Comparison of ENCODE assay signal across 8 cellular contexts in genomic region chr6:63573140-63573898, GRCh38. TPM values are rescaled to one million over a fixed set of nuclear protein-coding genes. Genes with fewer than 3 reads are reported as not detected.
DNase-seq lines count a peak whose midpoint lies in the region; ATAC-seq and TF ChIP-seq lines count a peak whose summit lies in the region.

No MANE protein-coding gene starts in this region.

- peak overlapping the region; percentile 52 to 95 (median 92) for H3K9ac ChIP-seq in subcutaneous abdominal adipose tissue (ENCODE audit: low read length in 5 of 5)

- H3K36me3 ChIP-seq in subcutaneous abdominal adipose tissue (ENCODE audit: control insufficient read depth in 5 of 5, insufficient read depth in 5 of 5, low read length in 5 of 5) = peaks cover 7 to 16% (median 12%) of the 10 kb centered on the region in 5 donors

- H3K4me3 ChIP-seq in foreskin fibroblast (ENCODE audit: low read depth in 1 of 2, low read length in 2 of 2) = peak overlapping the region; percentile 80 to 90
- peak overlapping the region; percentile 84 to 93 (median 86) for H3K4me3 ChIP-seq in subcutaneous abdominal adipose tissue (ENCODE audit: low read depth in 1 of 5, low read length in 5 of 5)

- no peaks in the 10 kb centered on the region for H3K27me3 ChIP-seq in subcutaneous abdominal adipose tissue (ENCODE audit: control insufficient read depth in 5 of 5, insufficient read depth in 4 of 5, low read length in 5 of 5)

- peaks cover 10% of the 10 kb centered on the region for H3K36me3 Mint-ChIP-seq in IgD-negative memory B cell
- peaks cover 11% of the 10 kb centered on the region for H3K36me3 Mint-ChIP-seq in neural crest cell (ENCODE audit: low read depth)

- no peak for TF ChIP-seq CTCF in foreskin fibroblast (IDR thresholded peaks at IDR 0.05; ENCODE audit: low read depth, low read length)
- TF ChIP-seq CTCF in neural crest cell (conservative IDR thresholded peaks at IDR 0.05) = no peak

- DNase-seq in DMS79 (lab: John Stamatoyannopoulos, UW) (peak; percentile 94), RPMI7951 (ENCODE audit: low read depth) (peak; percentile 62), foreskin fibroblast (peak; percentile 42 to 76), neural crest cell (ENCODE audit: low read depth, low spot score) (peak; percentile 46)
- DNase-seq in activated effector memory CD4-positive, alpha-beta T cell treated with anti-CD3 and anti-CD28 coated beads, Interleukin-2, amount 50 U/mL, for 16 hours = peak; percentile 88

- no peaks in the 10 kb centered on the region for H3K9me3 ChIP-seq in subcutaneous abdominal adipose tissue (ENCODE audit: control insufficient read depth in 5 of 5, low read length in 5 of 5)

- H3K4me1 Mint-ChIP-seq in IgD-negative memory B cell = peaks cover 17 to 24% (median 21%) of the 10 kb centered on the region in 3 donors
- peaks cover 38% of the 10 kb centered on the region for H3K4me1 Mint-ChIP-seq in neural crest cell

- H3K27me3 Mint-ChIP-seq in IgD-negative memory B cell = no peaks in the 10 kb centered on the region
- H3K27me3 Mint-ChIP-seq in neural crest cell (ENCODE audit: low read depth) = peaks cover 19% of the 10 kb centered on the region

- peak overlapping the region; percentile 94 for H3K27ac ChIP-seq in subcutaneous abdominal adipose tissue (ENCODE audit: low read depth, low read length)

- H3K4me1 ChIP-seq in subcutaneous abdominal adipose tissue (ENCODE audit: control insufficient read depth in 5 of 5, insufficient read depth in 5 of 5, low read length in 5 of 5) = peaks cover 3 to 31% (median 22%) of the 10 kb centered on the region in 5 donors

- no peaks in the 10 kb centered on the region for H3K9me3 Mint-ChIP-seq in IgD-negative memory B cell
- no peaks in the 10 kb centered on the region for H3K9me3 Mint-ChIP-seq in neural crest cell

- peak; percentile 62 for ATAC-seq in GM21528 (IDR thresholded peaks at IDR 0.05; ENCODE audit: low FRiP score, unreplicated experiment)

- H3K27ac Mint-ChIP-seq in IgD-negative memory B cell = peak overlapping the region; percentile 99
- peak overlapping the region; percentile 97 for H3K27ac Mint-ChIP-seq in neural crest cell (ENCODE audit: unreplicated experiment)

- H3K4me3 Mint-ChIP-seq in IgD-negative memory B cell (peak overlapping the region; percentile 93 to 96 (median 94)), neural crest cell (peak overlapping the region; percentile 98)

RNA-seq across cellular contexts. Expression of gene PTP4A1, which starts 1.0 kb away (rescaled TPM):
- polyA plus RNA-seq in IgD-negative memory B cell = 69.5 TPM
- total RNA-seq in RPMI7951 (2014; rRNA removed; shearing (Covaris generic)) = 10.1 and 15.1 TPM in 2 replicates
- total RNA-seq in neural crest cell = 78.1 and 79.9 TPM in 2 replicates

Comparison
In these comparisons a context has a peak if more than half of its experiments do, and no peak if none do; other contexts are left out.
1. Peak in every context shown above with its lines: DNase-seq, ATAC-seq, H3K4me3 ChIP-seq and H3K27ac ChIP-seq.